In genomic region chr10:102352066-102352715, GRCh38 we compare ENCODE assay signal across 8 cellular contexts. TPM values are rescaled to one million over a fixed set of nuclear protein-coding genes. Genes with fewer than 3 reads are reported as not detected.
DNase-seq lines count a peak whose midpoint lies in the region; ATAC-seq lines count a peak whose summit lies in the region.

No MANE protein-coding gene starts in this region.

- ATAC-seq in T-helper 17 cell (peak; percentile 74), HG02885 (IDR thresholded peaks at IDR 0.05; ENCODE audit: poor library complexity, unreplicated experiment) (no peak), HG03460 (IDR thresholded peaks at IDR 0.05; ENCODE audit: unreplicated experiment) (no peak)

- H3K36me3 Mint-ChIP-seq in T-helper 17 cell (ENCODE audit: low read depth), result peaks cover 3% of the 10 kb centered on the region

- H3K27me3 Mint-ChIP-seq in T-helper 17 cell, result no peaks in the 10 kb centered on the region

- H3K9me3 ChIP-seq in T-helper 17 cell (ENCODE audit: control insufficient read depth, low read length, poor library complexity, severe bottlenecking), result no peaks in the 10 kb centered on the region

- no peak overlapping the region for H3K27ac Mint-ChIP-seq in T-helper 17 cell

- H3K4me3 Mint-ChIP-seq in T-helper 17 cell, result no peak overlapping the region

- DNase-seq in GM03348 (ENCODE audit: low spot score) (peak; percentile 76), NCI-H1092 treated with DMSO at 0.1 percent for 48 hours (lab: John Stamatoyannopoulos, UW) (peak; percentile 48), T-helper 17 cell (peak; percentile 37 to 69 (median 43)), anterior cingulate cortex (lab: John Stamatoyannopoulos, UW) (peak in 37 of 58 donors; percentile 1 to 48 (median 9)), hypothalamus (lab: John Stamatoyannopoulos, UW) (peak in 32 of 51 donors; percentile 1 to 61 (median 12)), smooth muscle cell of the brain vasculature (ENCODE audit: low read depth, low spot score) (peak; percentile 26)

- H3K4me1 Mint-ChIP-seq in T-helper 17 cell, result peaks cover 7% of the 10 kb centered on the region

RNA-seq across cellular contexts. Expression of gene NFKB2, which starts 43.3 kb away (rescaled TPM):
- total RNA-seq in T-helper 17 cell, result 100 to 1,000 TPM; 364 to 390 TPM

Comparison
In these comparisons a context has a peak if more than half of its experiments do, and no peak if none do; other contexts are left out.
1. DNase-seq: peak in every context shown above with its lines; median percentile 76 in GM03348; 48 in NCI-H1092 treated with DMSO at 0.1 percent for 48 hours; 43 in T-helper 17 cell; 26 in smooth muscle cell of the brain vasculature; 12 in hypothalamus; 9 in anterior cingulate cortex.